22 cellular contexts compared by ENCODE assay signal in the genomic region with DNA sequence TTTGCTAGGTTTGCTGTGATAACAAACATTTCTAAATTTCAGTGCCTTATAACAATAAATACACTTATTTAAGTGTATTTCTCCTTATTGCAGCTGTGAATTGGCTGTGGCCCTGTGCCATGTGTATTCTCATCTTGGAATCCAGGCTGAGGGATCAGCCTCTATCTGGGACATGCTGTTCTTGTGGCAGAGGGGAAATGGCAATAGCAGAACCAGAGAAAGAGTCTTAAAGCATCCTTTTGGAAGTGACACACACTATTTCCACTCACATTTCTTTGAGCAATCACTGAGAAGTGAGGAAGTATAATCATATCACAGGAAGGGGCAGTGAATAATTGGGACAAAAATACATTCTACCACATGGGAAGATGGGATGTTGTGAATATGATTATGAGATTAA.
"Had no signal": no experiment of that assay in that cellular context is flagged by ENCODE, and none has a peak within 500 bp of the region (broad histone marks: within the 10 kb centered on the region; RNA-seq: fewer than 3 reads in every experiment).

No MANE protein-coding gene starts in this region.

- H3K9me3 Mint-ChIP-seq: nephron progenitor cell; stimulated activated naive CD8-positive, alpha-beta T cell treated with anti-CD3 and anti-CD28 coated beads, Interleukin-15, amount 100 ng/mL, for 72 hours had no signal

- H3K4me3 ChIP-seq: coronary artery, dorsolateral prefrontal cortex, psoas muscle, right lobe of liver, skin epidermis, testis, tibial nerve, upper lobe of right lung, vagina had no signal

- H3K27me3 Mint-ChIP-seq: naive B cell; stimulated activated naive B cell treated with anti-CD40 and anti-IgM and Interleukin-4, amounts not matched to agents 10 μg/mL and 1 μg/mL and 100 μg/mL, for 72 hours; stimulated activated naive CD8-positive, alpha-beta T cell treated with anti-CD3 and anti-CD28 coated beads, Interleukin-15, amount 100 ng/mL, for 72 hours had no signal

- H3K36me3 ChIP-seq: right lobe of liver, upper lobe of right lung, vagina had no signal

- H2AFZ ChIP-seq: parathyroid adenoma had no signal

- H3K27me3 ChIP-seq: dorsolateral prefrontal cortex, foreskin keratinocyte, right lobe of liver, testis, tibial nerve, upper lobe of right lung, vagina had no signal

- H3K4me3 Mint-ChIP-seq: naive B cell; nephron progenitor cell; stimulated activated naive B cell treated with anti-CD40 and anti-IgM and Interleukin-4, amounts not matched to agents 10 μg/mL and 1 μg/mL and 100 μg/mL, for 72 hours; stimulated activated naive CD8-positive, alpha-beta T cell treated with anti-CD3 and anti-CD28 coated beads, Interleukin-15, amount 100 ng/mL, for 72 hours had no signal

- H3K9me3 ChIP-seq: psoas muscle, right lobe of liver, testis, tibial nerve, upper lobe of right lung, vagina had no signal

- DNase-seq: dorsolateral prefrontal cortex; effector CD8-positive, alpha-beta T cell; foreskin keratinocyte; left colon; mesendoderm; naive B cell; nephron progenitor cell; psoas muscle; retina; right lobe of liver; stimulated activated CD4-positive, alpha-beta T cell treated with anti-CD3 and anti-CD28 coated beads, Interleukin-2, amount 100 ng/mL, for 24 hours; stimulated activated CD4-positive, alpha-beta T cell treated with anti-CD3 and anti-CD28 coated beads, Interleukin-4, amount 100 ng/mL, for 4 hours; stimulated activated naive B cell treated with anti-CD40 and anti-IgM and Interleukin-4, amounts not matched to agents 10 μg/mL and 1 μg/mL and 100 μg/mL, for 72 hours; stimulated activated naive CD8-positive, alpha-beta T cell treated with anti-CD3 and anti-CD28 coated beads, Interleukin-15, amount 100 ng/mL, for 72 hours; testis; upper lobe of right lung had no signal

- H3K4me1 ChIP-seq: foreskin keratinocyte, parathyroid adenoma, psoas muscle, right lobe of liver, testis, tibial nerve, upper lobe of right lung, vagina had no signal

- ATAC-seq: esophagus mucosa; foreskin keratinocyte; left colon; psoas muscle; right lobe of liver; stimulated activated naive B cell treated with anti-CD40 and anti-IgM and Interleukin-4, amounts not matched to agents 10 μg/mL and 1 μg/mL and 100 μg/mL, for 72 hours; stimulated activated naive CD8-positive, alpha-beta T cell treated with anti-CD3 and anti-CD28 coated beads, Interleukin-15, amount 100 ng/mL, for 72 hours; upper lobe of right lung had no signal

- H3K79me2 ChIP-seq: parathyroid adenoma had no signal

- H3K4me1 Mint-ChIP-seq: naive B cell; nephron progenitor cell; stimulated activated naive B cell treated with anti-CD40 and anti-IgM and Interleukin-4, amounts not matched to agents 10 μg/mL and 1 μg/mL and 100 μg/mL, for 72 hours; stimulated activated naive CD8-positive, alpha-beta T cell treated with anti-CD3 and anti-CD28 coated beads, Interleukin-15, amount 100 ng/mL, for 72 hours had no signal

- H3K27ac Mint-ChIP-seq: naive B cell; nephron progenitor cell; stimulated activated naive B cell treated with anti-CD40 and anti-IgM and Interleukin-4, amounts not matched to agents 10 μg/mL and 1 μg/mL and 100 μg/mL, for 72 hours; stimulated activated naive CD8-positive, alpha-beta T cell treated with anti-CD3 and anti-CD28 coated beads, Interleukin-15, amount 100 ng/mL, for 72 hours had no signal

- H3K9ac ChIP-seq: parathyroid adenoma had no signal

- H3K27ac ChIP-seq: coronary artery, dorsolateral prefrontal cortex, foreskin keratinocyte, parathyroid adenoma, psoas muscle, right lobe of liver, skin epidermis, testis, tibial nerve, upper lobe of right lung, vagina had no signal
